In genomic region chr12:123856681-123857080, GRCh38 we compare ENCODE assay signal across 15 cellular contexts.
DNase-seq lines count a peak whose midpoint lies in the region; ATAC-seq, FAIRE-seq and TF ChIP-seq lines count a peak whose summit lies in the region.
"Had no signal": no experiment of that assay in that cellular context is flagged by ENCODE, and none has a peak within 500 bp of the region (broad histone marks: within the 10 kb centered on the region; RNA-seq: fewer than 3 reads in every experiment).

No MANE protein-coding gene starts in this region.

- no peak overlapping the region for H3K27ac ChIP-seq in small intestine (ENCODE audit: low read depth in 1 of 2, low read length in 1 of 2)
- H3K27ac ChIP-seq in vagina, result no peak overlapping the region
- no peak overlapping the region for H3K27ac ChIP-seq in PC-9
- H3K27ac ChIP-seq: BLaER1 treated with 17β-estradiol and CSF1 and Interleukin-3, amounts not matched to agents 10 nM and 100 nM had no signal

- 68 to 80% (median 77%) methylated on average over 1 of the region's 1 CpG for WGBS in small intestine, 3 donors

- H2AFZ ChIP-seq in PC-9, result no peak overlapping the region

- H3K27me3 ChIP-seq in small intestine (ENCODE audit: control insufficient read depth in 2 of 2, insufficient read depth in 2 of 2, low read length in 2 of 2) (no peaks in the 10 kb centered on the region), vagina (no peaks in the 10 kb centered on the region), PC-9 (ENCODE audit: insufficient read depth, low read depth) (peaks cover 78% of the 10 kb centered on the region)
- H3K27me3 ChIP-seq: BLaER1 treated with 17β-estradiol and CSF1 and Interleukin-3, amounts not matched to agents 10 nM and 100 nM had no signal

- no peak overlapping the region for H3K4me3 ChIP-seq in small intestine (ENCODE audit: low read depth in 1 of 2, low read length in 2 of 2)
- no peak overlapping the region for H3K4me3 ChIP-seq in vagina
- no peak overlapping the region for H3K4me3 ChIP-seq in PC-9
- H3K4me3 ChIP-seq: BLaER1 treated with 17β-estradiol and CSF1 and Interleukin-3, amounts not matched to agents 10 nM and 100 nM; GM12878 had no signal

- H3K4me2 ChIP-seq in PC-9, result no peak overlapping the region
- H3K4me2 ChIP-seq: BLaER1 treated with 17β-estradiol and CSF1 and Interleukin-3, amounts not matched to agents 10 nM and 100 nM had no signal

- H4K20me1 ChIP-seq in PC-9 (ENCODE audit: insufficient read depth), result no peaks in the 10 kb centered on the region
- H4K20me1 ChIP-seq: BLaER1 treated with 17β-estradiol and CSF1 and Interleukin-3, amounts not matched to agents 10 nM and 100 nM had no signal

- no peaks in the 10 kb centered on the region for H3K36me3 ChIP-seq in small intestine (ENCODE audit: control insufficient read depth in 2 of 2, insufficient read depth in 2 of 2, low read length in 2 of 2)
- H3K36me3 ChIP-seq in vagina, result no peaks in the 10 kb centered on the region
- no peaks in the 10 kb centered on the region for H3K36me3 ChIP-seq in PC-9 (ENCODE audit: low read depth)
- H3K36me3 ChIP-seq: BLaER1 treated with 17β-estradiol and CSF1 and Interleukin-3, amounts not matched to agents 10 nM and 100 nM had no signal

- H3K9me3 ChIP-seq in small intestine (ENCODE audit: control insufficient read depth, low read depth), result no peaks in the 10 kb centered on the region
- H3K9me3 ChIP-seq in vagina, result no peaks in the 10 kb centered on the region
- H3K9me3 ChIP-seq in PC-9 (ENCODE audit: insufficient read depth, low read depth), result no peaks in the 10 kb centered on the region
- H3K9me3 ChIP-seq: BLaER1 treated with 17β-estradiol and CSF1 and Interleukin-3, amounts not matched to agents 10 nM and 100 nM had no signal

- POLR2A ChIA-PET in PC-9 (lab: Charles Lee; ENCODE audit: unreplicated experiment), result no interaction called here

- no peak for ATAC-seq in HG03565 (IDR thresholded peaks at IDR 0.05; ENCODE audit: unreplicated experiment)
- ATAC-seq: CD8-positive, alpha-beta T cell; GM12878 had no signal

- no peak for TF ChIP-seq POLR2A in vagina (IDR thresholded peaks at IDR 0.05)

- intact Hi-C loops in vagina (cut with DNase I), result no loop called here
- intact Hi-C loops in PC-9 (cut with micrococcal nuclease; ENCODE audit: unreplicated experiment), result no loop called here

- no TSS peak for BruUV-seq in PC-9 (replicated peaks; lab: Mats Ljungman, UMichigan)

- H3K4me1 ChIP-seq in small intestine (ENCODE audit: control insufficient read depth in 2 of 2, insufficient read depth in 1 of 2, low read depth in 1 of 2, low read length in 1 of 2) (no peaks in the 10 kb centered on the region), vagina (no peaks in the 10 kb centered on the region), PC-9 (replicated peaks; ENCODE audit: insufficient read depth) (no peaks in the 10 kb centered on the region)
- H3K4me1 ChIP-seq: BLaER1 treated with 17β-estradiol and CSF1 and Interleukin-3, amounts not matched to agents 10 nM and 100 nM had no signal

- FAIRE-seq in A204.1 (lab: Jason Lieb, UNC) (peak; percentile 100), TTC549 (lab: Jason Lieb, UNC) (peak; percentile 99), frontal cortex (lab: Jason Lieb, UNC) (peak; percentile 100), small intestine (lab: Jason Lieb, UNC) (peak; percentile 99)
- FAIRE-seq: GM12878, H1 had no signal

- no peak for TF ChIP-seq CTCF in vagina (IDR thresholded peaks at IDR 0.05)
- no peak for TF ChIP-seq CTCF in PC-9 (conservative IDR thresholded peaks at IDR 0.05)

- CTCF ChIA-PET in PC-9 (lab: Charles Lee), result no interaction called here

- no peaks in the 10 kb centered on the region for H3K9me2 ChIP-seq in PC-9 (ENCODE audit: insufficient read depth)

- no peak for DNase-seq in frontal cortex (ENCODE audit: low spot score in 2 of 2)
- DNase-seq in small intestine, result no peak
- DNase-seq in vagina (ENCODE audit: extremely low spot score in 2 of 2), result no peak
- DNase-seq in PC-9, result no peak
- DNase-seq: 8988T; Calu3; CD8-positive, alpha-beta T cell; DMS79 treated with DMSO at 0.1 percent for 48 hours; H9 had no signal

- H3F3A ChIP-seq in PC-9 (ENCODE audit: insufficient read depth, low read depth), result no peaks in the 10 kb centered on the region

- H3K79me2 ChIP-seq in PC-9 (ENCODE audit: low read depth), result no peaks in the 10 kb centered on the region
